Comparison of ENCODE assay signal across 8 cellular contexts in the genomic region with DNA sequence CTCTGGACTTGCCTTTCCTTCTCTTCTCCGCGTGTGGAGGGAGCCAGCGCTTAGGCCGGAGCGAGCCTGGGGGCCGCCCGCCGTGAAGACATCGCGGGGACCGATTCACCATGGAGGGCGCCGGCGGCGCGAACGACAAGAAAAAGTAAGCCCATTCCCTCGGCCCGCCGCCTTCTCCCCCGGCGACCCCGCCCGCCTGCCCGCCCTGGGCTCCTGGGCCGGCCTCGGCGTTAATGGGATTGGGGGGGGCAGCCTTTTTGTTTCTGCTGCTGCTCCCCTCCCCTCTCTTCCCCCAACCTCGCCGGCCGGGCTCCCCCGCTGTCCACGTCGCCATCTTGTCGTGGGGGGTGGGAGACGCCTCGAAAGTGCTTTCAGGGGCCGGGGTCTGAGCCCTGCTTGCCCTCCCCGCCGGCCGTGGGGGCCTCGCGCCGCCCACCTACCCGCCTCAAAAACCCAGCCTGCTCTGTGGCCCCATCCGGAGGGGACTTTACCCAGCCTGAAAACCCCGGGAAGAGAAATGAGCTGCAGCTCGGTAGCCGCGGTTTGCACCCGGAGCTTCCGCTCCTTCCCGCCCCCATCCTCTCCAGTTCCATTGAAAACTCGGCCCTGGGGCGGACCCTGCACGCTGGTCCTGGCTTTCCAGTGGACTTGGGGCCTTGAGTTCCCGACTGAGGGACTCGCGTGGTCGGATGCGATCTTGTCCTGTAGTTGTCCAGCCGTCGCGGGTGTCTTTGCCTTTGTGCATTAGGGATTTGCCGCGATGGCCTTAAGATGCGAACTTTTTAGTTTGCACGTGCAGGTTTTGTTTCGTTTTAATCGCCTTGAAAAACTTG. TPM values are rescaled to one million over a fixed set of nuclear protein-coding genes. Genes with fewer than 3 reads are reported as not detected.
DNase-seq lines count a peak whose midpoint lies in the region; ATAC-seq and TF ChIP-seq lines count a peak whose summit lies in the region.

No MANE protein-coding gene starts in this region.

- H3K27ac ChIP-seq in C4-2B: peak overlapping the region; percentile 91
- peak overlapping the region; percentile 90 for H3K27ac ChIP-seq in IMR-90 (ENCODE audit: insufficient read depth, low read length)
- peak overlapping the region; percentile 94 to 96 for H3K27ac ChIP-seq in thoracic aorta

- no peaks in the 10 kb centered on the region; the same call in 1 of the 2 replicates for H3K36me3 ChIP-seq in IMR-90 (ENCODE audit: control insufficient read depth, insufficient read depth, low read length)
- H3K36me3 ChIP-seq in neuron (ENCODE audit: insufficient read depth, low read length): no peaks in the 10 kb centered on the region
- no peaks in the 10 kb centered on the region for H3K36me3 ChIP-seq in thoracic aorta

- H3K18ac ChIP-seq in IMR-90 (ENCODE audit: low read depth, low read length): peak overlapping the region; percentile 62

- H3K9me1 ChIP-seq in IMR-90 (ENCODE audit: insufficient read depth, low read length): no peaks in the 10 kb centered on the region

- in situ Hi-C loops in IMR-90 (cut with MboI; ENCODE audit: low sequenced_read_pairs): no loop called here

- peak overlapping the region; percentile 17; the same call in 1 of the 2 replicates for H3K4me2 ChIP-seq in IMR-90 (ENCODE audit: low read depth, low read length)

- peak overlapping the region; percentile 53 to 78; a peak in 3 of 4 replicates for H4K8ac ChIP-seq in IMR-90 (ENCODE audit: low read depth in 2 of 2, low read length in 2 of 2)

- peak overlapping the region; percentile 84 for H3K4ac ChIP-seq in IMR-90 (ENCODE audit: low read depth, low read length)

- no TSS peak for BruUV-seq in IMR-90 (replicated peaks; lab: Mats Ljungman, UMichigan)

- H2AK5ac ChIP-seq in IMR-90 (ENCODE audit: low read depth, low read length): peak overlapping the region; percentile 88

- H4K91ac ChIP-seq in IMR-90 (ENCODE audit: insufficient read depth, low read depth, low read length): peak overlapping the region; percentile 75

- H3K27me3 ChIP-seq in IMR-90 (ENCODE audit: control insufficient read depth, insufficient read depth, low read length) (no peaks in the 10 kb centered on the region), neuron (ENCODE audit: insufficient read depth, low read length) (no peaks in the 10 kb centered on the region), thoracic aorta (replicated peaks; ENCODE audit: insufficient read depth) (no peaks in the 10 kb centered on the region)

- peak overlapping the region; percentile 70 for H2BK120ac ChIP-seq in IMR-90 (ENCODE audit: low read depth, low read length)

- POLR2A ChIA-PET in IMR-90 (lab: Charles Lee; ENCODE audit: unreplicated experiment): interaction anchor here (0.6 to 1.3 kb wide), 5 partner anchors 10 to 149 kb away, joined by 3 to 7 read pairs (median 5); no protein-coding TSS in a partner anchor

- H3K14ac ChIP-seq in IMR-90 (replicated peaks; ENCODE audit: low read depth, low read length): peak overlapping the region; percentile 73

- peak overlapping the region; percentile 97 for H3K9ac ChIP-seq in IMR-90 (ENCODE audit: low read depth, low read length)

- 0 out of 2 replicates have a peak, but pooled peaks have one; percentile 12 for TF ChIP-seq RAD21 in IMR-90 (IDR thresholded peaks at IDR 0.05; ENCODE audit: low read length)

- peak overlapping the region; percentile 94 for H3K4me3 ChIP-seq in IMR-90 (ENCODE audit: insufficient read depth, low read depth, low read length)
- H3K4me3 ChIP-seq in neuron (ENCODE audit: low read length): peak overlapping the region; percentile 73
- H3K4me3 ChIP-seq in thoracic aorta: peak overlapping the region; percentile 98

- ATAC-seq in IMR-90 (ENCODE audit: low read depth): peak; percentile 31
- ATAC-seq in thoracic aorta (ENCODE audit: insufficient number of reproducible peaks, low FRiP score, low read depth): no peak

- dilution Hi-C loops in IMR-90 (cut with HindIII; ENCODE audit: low sequenced_read_pairs, unreplicated experiment): no loop called here

- H3K4me1 ChIP-seq in IMR-90 (ENCODE audit: control insufficient read depth, insufficient read depth, low read length) (no peaks in the 10 kb centered on the region; the same call in none of the 2 replicates), neuron (ENCODE audit: insufficient read depth, low read length) (peaks cover 26% of the 10 kb centered on the region), thoracic aorta (ENCODE audit: control insufficient read depth in 1 of 2, low read depth in 2 of 2) (peaks cover 18 to 53% of the 10 kb centered on the region in 2 donors)

- 0% methylated on average over 16 of the region's 70 CpGs; no CpG with 5 or more reads in 1 of the 2 experiments for WGBS in IMR-90 (ENCODE audit: extremely low coverage in 2 of 2, insufficient read length in 1 of 2), 2 experiments

- CTCF ChIA-PET in IMR-90 (lab: Yijun Ruan, JAX): no interaction called here

- peaks cover 52% of the 10 kb centered on the region for H4K20me1 ChIP-seq in IMR-90 (ENCODE audit: insufficient read depth, low read length)

- H3K9me3 ChIP-seq in IMR-90 (ENCODE audit: control insufficient read depth, insufficient read depth, low read length) (no peaks in the 10 kb centered on the region), neuron (ENCODE audit: low read length) (no peaks in the 10 kb centered on the region), thoracic aorta (no peaks in the 10 kb centered on the region)

- no peak for TF ChIP-seq POLR2A in IMR-90 (IDR thresholded peaks at IDR 0.05; ENCODE audit: low read depth, low read length)

- peak overlapping the region; percentile 81 for H3K23ac ChIP-seq in IMR-90 (ENCODE audit: low read depth, low read length)

- peak overlapping the region; percentile 90 for H2BK5ac ChIP-seq in IMR-90 (ENCODE audit: low read depth, low read length, poor library complexity, severe bottlenecking)

- DNase-seq in GM20000 (ENCODE audit: low spot score) (peak; percentile 46), IMR-90 (peak; percentile 47), RPMI8226 (peak; percentile 49), activated gamma-delta T cell (lab: John Stamatoyannopoulos, UW) (peak; percentile 44), foreskin melanocyte (peak; percentile 56), thoracic aorta (ENCODE audit: low spot score) (peak; percentile 9)

- peak overlapping the region; percentile 26 for H4K5ac ChIP-seq in IMR-90 (ENCODE audit: low read depth, low read length)

- peak overlapping the region; percentile 90 for H2AFZ ChIP-seq in IMR-90 (replicated peaks; ENCODE audit: low read length, poor library complexity)
- H2AFZ ChIP-seq in neuron (ENCODE audit: low read depth, low read length): peak overlapping the region; percentile 68

- H2BK20ac ChIP-seq in IMR-90 (ENCODE audit: low read depth, low read length): 0 out of 2 replicates have a peak overlapping the region, but pooled peaks have one; percentile 3

- H3K79me1 ChIP-seq in IMR-90 (ENCODE audit: low read depth in 1 of 2, low read length in 2 of 2): peaks cover 0 to 8% of the 10 kb centered on the region in 2 experiments; a peak in 2 of 4 replicates

- H2BK15ac ChIP-seq in IMR-90 (ENCODE audit: low read depth, low read length): peak overlapping the region; percentile 50; the same call in 1 of the 3 replicates

- peak overlapping the region; percentile 90 for H3K56ac ChIP-seq in IMR-90 (ENCODE audit: extremely low read depth, insufficient read depth, low read length)

- H2AK9ac ChIP-seq in IMR-90 (replicated peaks; ENCODE audit: low read depth, low read length, poor library complexity): peak overlapping the region; percentile 97

- TF ChIP-seq CTCF in C4-2B (conservative IDR thresholded peaks at IDR 0.05) (no peak), GM20000 (IDR thresholded peaks at IDR 0.05; ENCODE audit: extremely low read depth, missing control alignments) (no peak), IMR-90 (conservative IDR thresholded peaks at IDR 0.05; ENCODE audit: low read depth, low read length) (no peak), thoracic aorta (IDR thresholded peaks at IDR 0.05) (no peak)

- intact Hi-C loops in IMR-90 (cut with micrococcal nuclease): loop anchor here (1.0 to 5.0 kb wide), 5 partner anchors 75 to 234 kb away; no protein-coding TSS in a partner anchor

TF ChIP-seq in IMR-90, 13 proteins besides CTCF, POLR2A, EP300 and RAD21:
- TF ChIP-seq CHD1 (IDR thresholded peaks at IDR 0.05; ENCODE audit: low read depth, low read length): 0 out of 2 replicates have a peak, but pooled peaks have one; percentile 1
- TF ChIP-seq MXI1 (IDR thresholded peaks at IDR 0.05; ENCODE audit: borderline replicate concordance, low read depth, low read length): peak; percentile 64; the same call in 1 of the 2 replicates
- no peak for TF ChIP-seq MAFK (IDR thresholded peaks at IDR 0.05; ENCODE audit: low read depth, low read length)

RNA-seq across cellular contexts. Expression of gene HIF1A, which starts 0.6 kb away (rescaled TPM):
- total RNA-seq in IMR-90 (2012; rRNA removed) (301 and 493 TPM in 2 replicates), thoracic aorta (100 to 1,000 TPM; 114 to 305 TPM)
- polyA plus RNA-seq in IMR-90 (2012; rRNA removed): 86.9 and 128 TPM in 2 replicates
- polyA plus RNA-seq in IMR-90 (2012; cell fraction: cytosol; rRNA removed): 20.1 and 33.1 TPM in 2 replicates
- 16.8 and 161 TPM in 2 replicates for polyA plus RNA-seq in IMR-90 (2012; cell fraction: nucleus; rRNA removed; ENCODE audit: low replicate concordance)
